In genomic region chr1:198923940-198924339, GRCh38 we compare ENCODE assay signal across 25 cellular contexts.
DNase-seq lines count a peak whose midpoint lies in the region; ATAC-seq, FAIRE-seq and TF ChIP-seq lines count a peak whose summit lies in the region.
"Had no signal": no experiment of that assay in that cellular context is flagged by ENCODE, and none has a peak within 500 bp of the region (broad histone marks: within the 10 kb centered on the region; RNA-seq: fewer than 3 reads in every experiment).

No MANE protein-coding gene starts in this region.

- no peak for TF ChIP-seq POLR2A in GM12878 (IDR thresholded peaks at IDR 0.05; ENCODE audit: low read depth, low read length)

- H2AFZ ChIP-seq in mammary epithelial cell (ENCODE audit: low read depth, low read length), result no peak overlapping the region
- no peak overlapping the region for H2AFZ ChIP-seq in OCI-LY3 (ENCODE audit: low read depth, low read length)
- H2AFZ ChIP-seq in GM12878 (ENCODE audit: control insufficient read depth, low read depth, low read length), result no peak overlapping the region

- H3K79me2 ChIP-seq in mammary epithelial cell (ENCODE audit: insufficient read depth, low read length) (peaks cover 81% of the 10 kb centered on the region), OCI-LY3 (ENCODE audit: low read length) (peaks cover 80% of the 10 kb centered on the region), GM12878 (ENCODE audit: control insufficient read depth, insufficient read depth, low read length) (peaks cover 30% of the 10 kb centered on the region)

- H3K27me3 Mint-ChIP-seq in MCF 10A (ENCODE audit: insufficient read depth, unreplicated experiment), result no peaks in the 10 kb centered on the region

- FAIRE-seq in GM12878 (lab: Jason Lieb, UNC), result no peak
- FAIRE-seq: urothelium cell line had no signal

- H3K4me1 ChIP-seq in mammary epithelial cell (ENCODE audit: insufficient read depth, low read length) (peaks cover 15% of the 10 kb centered on the region), OCI-LY3 (ENCODE audit: low read length) (peaks cover 92% of the 10 kb centered on the region), GM12878 (ENCODE audit: control insufficient read depth, insufficient read depth, low read length) (peaks cover 20% of the 10 kb centered on the region)
- H3K4me1 ChIP-seq: breast epithelium, suprapubic skin had no signal

- WGBS in mammary epithelial cell (ENCODE audit: low coverage, missing lambda C conversion rate), result 100% methylated on average over 1 of the region's 1 CpG
- 0% methylated on average over 1 of the region's 1 CpG for WGBS in GM12878 (ENCODE audit: insufficient coverage, insufficient replicate concordance, low lambda C conversion rate, missing lambda C conversion rate)

- RAD21 ChIA-PET in GM12878 (lab: Charles Lee; ENCODE audit: unreplicated experiment), result interaction anchor here (0.9 to 6.8 kb wide), 5 partner anchors 11 to 319 kb away, joined by 3 to 85 read pairs (median 8); no protein-coding TSS in a partner anchor

- H3K36me3 ChIP-seq in mammary epithelial cell (ENCODE audit: insufficient read depth, low read length), result no peaks in the 10 kb centered on the region
- peaks cover 17% of the 10 kb centered on the region for H3K36me3 ChIP-seq in OCI-LY3 (replicated peaks; ENCODE audit: low read depth, low read length)
- no peaks in the 10 kb centered on the region for H3K36me3 ChIP-seq in GM12878 (ENCODE audit: control insufficient read depth in 2 of 2, insufficient read depth in 2 of 2, low read length in 1 of 2)
- H3K36me3 ChIP-seq: breast epithelium, HAP-1, suprapubic skin had no signal

- H3K4me3 Mint-ChIP-seq in MCF 10A (ENCODE audit: unreplicated experiment), result no peak overlapping the region

- no peak for TF ChIP-seq EP300 in GM12878 (IDR thresholded peaks at IDR 0.05; ENCODE audit: borderline replicate concordance in 1 of 2, control insufficient read depth in 1 of 2, low read depth in 2 of 2, low read length in 2 of 2)

- H3K4me1 Mint-ChIP-seq in MCF 10A (ENCODE audit: insufficient read depth, unreplicated experiment), result peaks cover 33% of the 10 kb centered on the region

- no TSS peak for BruUV-seq in MCF 10A (replicated peaks; lab: Mats Ljungman, UMichigan)
- BruUV-seq in mammary epithelial cell (replicated peaks; lab: Mats Ljungman, UMichigan), result no TSS peak
- no TSS peak for BruUV-seq in GM12878 (replicated peaks; lab: Mats Ljungman, UMichigan)

- peaks cover 18% of the 10 kb centered on the region for H3K36me3 Mint-ChIP-seq in MCF 10A (ENCODE audit: insufficient read depth, unreplicated experiment)

- TF ChIP-seq RAD21 in GM12878 (IDR thresholded peaks at IDR 0.05; ENCODE audit: insufficient read depth, low read depth, low read length), result no peak

- POLR2A ChIA-PET in MCF 10A (lab: Yijun Ruan, JAX), result interaction anchor here (0.6 to 10.8 kb wide), 5 partner anchors 11 to 1551 kb away, joined by 3 to 336 read pairs (median 5); partner anchors contain the start of gene NEK7
- POLR2A ChIA-PET in GM12878 (lab: Charles Lee), result interaction anchor here (1.5 to 3.5 kb wide), 2 partner anchors 11 to 125 kb away, joined by 6 to 37 read pairs; no protein-coding TSS in a partner anchor

- H3K9me3 Mint-ChIP-seq in MCF 10A (ENCODE audit: unreplicated experiment), result no peaks in the 10 kb centered on the region

- H3K4me2 ChIP-seq in mammary epithelial cell (ENCODE audit: insufficient read depth, low read depth, low read length) (no peak overlapping the region), OCI-LY3 (ENCODE audit: low read length) (peak overlapping the region; percentile 64), GM12878 (ENCODE audit: control insufficient read depth, insufficient read depth) (no peak overlapping the region)

- TF ChIP-seq CTCF in MCF 10A (IDR thresholded peaks at IDR 0.05; ENCODE audit: unreplicated experiment), result no peak
- TF ChIP-seq CTCF in mammary epithelial cell (conservative IDR thresholded peaks at IDR 0.05 in 1 of 2, IDR thresholded peaks at IDR 0.05 in 1 of 2; ENCODE audit: extremely low read depth in 1 of 2, insufficient read depth in 1 of 2, low read depth in 1 of 2, low read length in 2 of 2), result no peak
- no peak for TF ChIP-seq CTCF in OCI-LY3 (IDR thresholded peaks at IDR 0.05; ENCODE audit: low read depth, low read length)
- TF ChIP-seq CTCF in GM12878 (IDR thresholded peaks at IDR 0.05 in 2 of 3, conservative IDR thresholded peaks at IDR 0.05 in 1 of 3; ENCODE audit: control insufficient read depth in 2 of 3, extremely low read depth in 1 of 3, insufficient read depth in 1 of 3, low read depth in 3 of 3, low read length in 3 of 3), result no peak

- in situ Hi-C loops in mammary epithelial cell (cut with MboI; ENCODE audit: low sequenced_read_pairs in 2 of 2) (no loop called here), GM12878 (cut with MboI) (no loop called here)

- peak; percentile 26 for ATAC-seq in GM12878
- ATAC-seq: esophagus mucosa, foreskin keratinocyte, left cardiac atrium, PC-3 had no signal

- H4K20me1 ChIP-seq in mammary epithelial cell (ENCODE audit: insufficient read depth, low read length) (no peaks in the 10 kb centered on the region), OCI-LY3 (ENCODE audit: insufficient read depth, low read length) (no peaks in the 10 kb centered on the region), GM12878 (ENCODE audit: control insufficient read depth, insufficient read depth) (no peaks in the 10 kb centered on the region)

- no peak for DNase-seq in MCF 10A (ENCODE audit: unreplicated experiment)
- no peak for DNase-seq in mammary epithelial cell
- DNase-seq in GM12878 (ENCODE audit: low read depth, low spot score), result no peak
- DNase-seq in GM19238 (ENCODE audit: insufficient read length, low spot score), result no peak
- no peak for DNase-seq in stimulated activated CD4-positive, alpha-beta T cell treated with anti-CD3 and anti-CD28 coated beads, Interleukin-2, amount 100 ng/mL, for 24 hours
- no peak for DNase-seq in stimulated activated CD4-positive, alpha-beta T cell treated with anti-CD3 and anti-CD28 coated beads, Interleukin-15, amount 100 ng/mL, for 24 hours
- DNase-seq: activated effector memory CD4-positive, alpha-beta T cell treated with Interleukin-2 at 50 U/mL for 16 hours; foreskin keratinocyte; left cardiac atrium; mesendoderm; NCI-H1105 treated with DMSO at 0.1 percent for 48 hours; NCI-H2029 treated with DMSO at 0.1 percent for 48 hours; NCI-H226; NCI-H82; nucleus accumbens; PC-3; SHP77 had no signal

- H3K9me3 ChIP-seq in mammary epithelial cell (replicated peaks; ENCODE audit: insufficient read depth, low read length) (no peaks in the 10 kb centered on the region), OCI-LY3 (ENCODE audit: insufficient read depth, low read length) (peaks cover 3% of the 10 kb centered on the region; the same call in 1 of the 2 replicates), GM12878 (replicated peaks; ENCODE audit: control insufficient read depth, insufficient read depth, low read length) (peaks cover 2% of the 10 kb centered on the region)
- H3K9me3 ChIP-seq: breast epithelium, HAP-1, suprapubic skin had no signal

- SMC1A ChIA-PET in GM12878 (lab: Charles Lee; ENCODE audit: uncharacterized antibody, unreplicated experiment), result interaction anchor here (1.2 to 3.5 kb wide), 9 partner anchors 8 to 318 kb away, joined by 3 to 49 read pairs (median 5); no protein-coding TSS in a partner anchor

- peak overlapping the region; percentile 35 for H3K27ac Mint-ChIP-seq in MCF 10A (ENCODE audit: low read depth, unreplicated experiment)

- dilution Hi-C loops in mammary epithelial cell (cut with HindIII; ENCODE audit: low sequenced_read_pairs), result no loop called here

- intact Hi-C loops in MCF 10A (cut with micrococcal nuclease), result no loop called here
- intact Hi-C loops in mammary epithelial cell (cut with micrococcal nuclease), result no loop called here
- intact Hi-C loops in GM12878 (cut with micrococcal nuclease; ENCODE audit: unreplicated experiment), result no loop called here

- H3K4me3 ChIP-seq in mammary epithelial cell (replicated peaks in 1 of 3; ENCODE audit: insufficient read depth in 1 of 3, low read depth in 2 of 3, low read length in 3 of 3) (no peak overlapping the region), OCI-LY3 (ENCODE audit: low read length) (no peak overlapping the region), GM12878 (no peak overlapping the region)
- H3K4me3 ChIP-seq: BLaER1 treated with 17β-estradiol and CSF1 and Interleukin-3, amounts not matched to agents 10 nM and 100 nM; breast epithelium; coronary artery; HAP-1; suprapubic skin had no signal

- no peak overlapping the region for H3K27ac ChIP-seq in mammary epithelial cell (ENCODE audit: insufficient read depth, low read depth, low read length)
- peak overlapping the region; percentile 93 for H3K27ac ChIP-seq in OCI-LY3 (ENCODE audit: low read length)
- H3K27ac ChIP-seq in GM12878 (ENCODE audit: control insufficient read depth, insufficient read depth), result no peak overlapping the region
- H3K27ac ChIP-seq: breast epithelium, coronary artery, foreskin keratinocyte, suprapubic skin had no signal

- H3K9ac ChIP-seq in mammary epithelial cell (ENCODE audit: insufficient read depth, low read length) (no peak overlapping the region), OCI-LY3 (ENCODE audit: low read length) (peak overlapping the region; percentile 68), GM12878 (ENCODE audit: control insufficient read depth, insufficient read depth, low read length) (no peak overlapping the region)

- H3K27me3 ChIP-seq in mammary epithelial cell (ENCODE audit: insufficient read depth, low read length), result no peaks in the 10 kb centered on the region
- H3K27me3 ChIP-seq in OCI-LY3 (ENCODE audit: low read depth, low read length), result no peaks in the 10 kb centered on the region
- H3K27me3 ChIP-seq in GM12878 (replicated peaks in 1 of 2; ENCODE audit: control insufficient read depth in 2 of 2, insufficient read depth in 2 of 2, low read length in 1 of 2), result no peaks in the 10 kb centered on the region
- H3K27me3 ChIP-seq: BLaER1 treated with 17β-estradiol and CSF1 and Interleukin-3, amounts not matched to agents 10 nM and 100 nM; breast epithelium; foreskin keratinocyte; suprapubic skin had no signal

- CTCF ChIA-PET in MCF 10A (lab: Yijun Ruan, JAX) (interaction anchor here (0.6 kb wide), 2 partner anchors 13 to 152 kb away, joined by 4 read pairs; no protein-coding TSS in a partner anchor), mammary epithelial cell (lab: Charles Lee; ENCODE audit: low non-redundant PET) (no interaction called here), GM12878 (lab: Yijun Ruan, JAX) (interaction anchor here (1.3 to 2.1 kb wide), 3 partner anchors 9 to 13 kb away, joined by 3 to 8 read pairs (median 6); no protein-coding TSS in a partner anchor)

TF ChIP-seq in GM12878, 131 proteins besides CTCF, POLR2A, EP300 and RAD21 (continues in another document):
- TF ChIP-seq BCL3 (IDR thresholded peaks at IDR 0.05; ENCODE audit: borderline replicate concordance, insufficient read depth, low read depth, low read length, poor library complexity, severe bottlenecking), result no peak
